ENCODE assay signal across 1 cellular context in genomic region chr12:6554168-6554989, GRCh38.
TF ChIP-seq lines count a peak whose summit lies in the region.

No MANE protein-coding gene starts in this region.

TF ChIP-seq in GM12878, 131 proteins besides CTCF, POLR2A, EP300 and RAD21 (continues in another document):
- TF ChIP-seq EZH2 (IDR thresholded peaks at IDR 0.05; ENCODE audit: borderline replicate concordance, control insufficient read depth, low read depth, low read length) = no peak
- no peak for TF ChIP-seq TCF3 (IDR thresholded peaks at IDR 0.05; ENCODE audit: borderline replicate concordance, insufficient read depth, low read depth, low read length)
- no peak for TF ChIP-seq CREM (IDR thresholded peaks at IDR 0.05; ENCODE audit: low read depth)
- peak; percentile 83 for TF ChIP-seq SMC3 (IDR thresholded peaks at IDR 0.05; ENCODE audit: borderline replicate concordance, low read length)
- TF ChIP-seq ASH2L (IDR thresholded peaks at IDR 0.05; ENCODE audit: borderline replicate concordance, low read depth) = no peak
- TF ChIP-seq SRF (IDR thresholded peaks at IDR 0.05; ENCODE audit: low read depth in 2 of 2, low read length in 2 of 2) = no peak
- no peak for TF ChIP-seq IRF5 (IDR thresholded peaks at IDR 0.05; ENCODE audit: borderline replicate concordance)
- no peak for TF ChIP-seq IRF3 (IDR thresholded peaks at IDR 0.05)
- no peak for TF ChIP-seq JUND (IDR thresholded peaks at IDR 0.05; ENCODE audit: low read depth, low read length)
- peak; percentile 93 for TF ChIP-seq ZBTB33 (IDR thresholded peaks at IDR 0.05)
- TF ChIP-seq TBL1XR1 (IDR thresholded peaks at IDR 0.05; ENCODE audit: low read depth, low read length) = no peak
- TF ChIP-seq SMAD1 (IDR thresholded peaks at IDR 0.05; ENCODE audit: low read depth, partially characterized antibody) = no peak
- no peak; the same call in 1 of the 2 replicates for TF ChIP-seq MTA3 (IDR thresholded peaks at IDR 0.05; ENCODE audit: borderline replicate concordance, low read length)
- TF ChIP-seq BACH1 (IDR thresholded peaks at IDR 0.05; ENCODE audit: borderline replicate concordance) = no peak
- peak; percentile 49; the same call in 1 of the 2 replicates for TF ChIP-seq RUNX3 (IDR thresholded peaks at IDR 0.05; ENCODE audit: low read length)
- peak; percentile 70 for TF ChIP-seq YY1 (IDR thresholded peaks at IDR 0.05; ENCODE audit: low read depth, low read length)
- TF ChIP-seq PRDM15 (CRISPR knock-in tag; IDR thresholded peaks at IDR 0.05) = no peak
- TF ChIP-seq ZBTB4 (CRISPR knock-in tag; IDR thresholded peaks at IDR 0.05) = no peak
- TF ChIP-seq PBX3 (IDR thresholded peaks at IDR 0.05; ENCODE audit: insufficient replicate concordance, low read depth, low read length) = peak; percentile 95
- TF ChIP-seq ZNF687 (IDR thresholded peaks at IDR 0.05) = no peak
- no peak for TF ChIP-seq ESRRA (IDR thresholded peaks at IDR 0.05; ENCODE audit: low read length)
- no peak for TF ChIP-seq RB1 (IDR thresholded peaks at IDR 0.05; ENCODE audit: borderline replicate concordance)
- TF ChIP-seq CREB1 (IDR thresholded peaks at IDR 0.05; ENCODE audit: low read depth) = 0 out of 2 replicates have a peak, but pooled peaks have one; percentile 21
- TF ChIP-seq CHD4 (IDR thresholded peaks at IDR 0.05) = no peak
- no peak for TF ChIP-seq STAT3 (IDR thresholded peaks at IDR 0.05; ENCODE audit: low read depth, low read length)
- TF ChIP-seq DPF2 (IDR thresholded peaks at IDR 0.05) = 0 out of 2 replicates have a peak, but pooled peaks have one; percentile 42
- TF ChIP-seq MAX (IDR thresholded peaks at IDR 0.05; ENCODE audit: low read depth, low read length) = no peak
- no peak for TF ChIP-seq ATF2 (IDR thresholded peaks at IDR 0.05; ENCODE audit: low read length)
- TF ChIP-seq SKIL (IDR thresholded peaks at IDR 0.05; ENCODE audit: low read depth, poor library complexity, severe bottlenecking) = no peak
- no peak for TF ChIP-seq CHD1 (IDR thresholded peaks at IDR 0.05; ENCODE audit: low read depth, low read length)
- no peak for TF ChIP-seq NBN (IDR thresholded peaks at IDR 0.05)
- TF ChIP-seq PAX5 (IDR thresholded peaks at IDR 0.05; ENCODE audit: borderline replicate concordance, low read depth, low read length) = no peak
- TF ChIP-seq SMARCA5 (IDR thresholded peaks at IDR 0.05) = no peak
- peak; percentile 98 for TF ChIP-seq PKNOX1 (IDR thresholded peaks at IDR 0.05)
